Comparison of ENCODE assay signal across 1 cellular context in the genomic region with DNA sequence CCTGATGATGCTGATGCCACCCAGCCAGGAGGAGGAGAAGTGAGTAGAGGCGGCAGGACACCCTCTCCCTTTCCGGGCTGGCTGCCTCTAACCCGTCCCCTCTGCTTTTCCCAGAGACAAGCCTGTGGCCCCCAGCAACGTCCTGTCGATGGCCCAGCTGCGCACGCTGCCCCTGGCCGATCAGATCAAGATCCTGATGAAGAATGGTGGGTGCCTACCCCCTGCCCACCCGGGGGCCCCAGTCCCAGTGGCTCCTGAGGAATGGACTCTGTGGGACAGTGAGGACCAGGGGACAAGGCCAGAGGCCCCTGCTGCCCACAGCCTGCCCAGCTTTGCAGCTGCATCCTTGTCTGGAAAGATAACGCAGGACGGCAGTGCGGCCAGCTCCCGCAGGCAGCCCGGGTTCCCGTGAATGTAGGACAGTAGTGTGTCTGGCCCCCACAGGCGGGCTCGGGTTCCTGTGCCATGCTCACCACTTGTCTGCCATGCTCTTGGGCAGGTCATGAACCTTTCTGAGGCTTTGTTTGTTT.
TF ChIP-seq lines count a peak whose summit lies in the region.

No MANE protein-coding gene starts in this region.

TF ChIP-seq in HepG2, 621 proteins besides CTCF, POLR2A, EP300 and RAD21:
- TF ChIP-seq ZNF768 (CRISPR knock-in tag; IDR thresholded peaks at IDR 0.05) (peak; percentile 22; the same call in 1 of the 2 replicates), AGO2 (optimal IDR thresholded peaks at IDR 0.05; ENCODE audit: low read depth, low read length) (peak; percentile 85), RBFOX2 (IDR thresholded peaks at IDR 0.05; ENCODE audit: low read depth, low read length) (peak; percentile 30; the same call in 1 of the 2 replicates), ZBTB38 (CRISPR knock-in tag; IDR thresholded peaks at IDR 0.05) (0 out of 2 replicates have a peak, but pooled peaks have one; percentile 25), HNRNPL (IDR thresholded peaks at IDR 0.05; ENCODE audit: low read depth, low read length) (0 out of 2 replicates have a peak, but pooled peaks have one; percentile 54), HNF4A (CRISPR knock-in tag; IDR thresholded peaks at IDR 0.05) (no peak)
- TF ChIP-seq, protein P1, sequence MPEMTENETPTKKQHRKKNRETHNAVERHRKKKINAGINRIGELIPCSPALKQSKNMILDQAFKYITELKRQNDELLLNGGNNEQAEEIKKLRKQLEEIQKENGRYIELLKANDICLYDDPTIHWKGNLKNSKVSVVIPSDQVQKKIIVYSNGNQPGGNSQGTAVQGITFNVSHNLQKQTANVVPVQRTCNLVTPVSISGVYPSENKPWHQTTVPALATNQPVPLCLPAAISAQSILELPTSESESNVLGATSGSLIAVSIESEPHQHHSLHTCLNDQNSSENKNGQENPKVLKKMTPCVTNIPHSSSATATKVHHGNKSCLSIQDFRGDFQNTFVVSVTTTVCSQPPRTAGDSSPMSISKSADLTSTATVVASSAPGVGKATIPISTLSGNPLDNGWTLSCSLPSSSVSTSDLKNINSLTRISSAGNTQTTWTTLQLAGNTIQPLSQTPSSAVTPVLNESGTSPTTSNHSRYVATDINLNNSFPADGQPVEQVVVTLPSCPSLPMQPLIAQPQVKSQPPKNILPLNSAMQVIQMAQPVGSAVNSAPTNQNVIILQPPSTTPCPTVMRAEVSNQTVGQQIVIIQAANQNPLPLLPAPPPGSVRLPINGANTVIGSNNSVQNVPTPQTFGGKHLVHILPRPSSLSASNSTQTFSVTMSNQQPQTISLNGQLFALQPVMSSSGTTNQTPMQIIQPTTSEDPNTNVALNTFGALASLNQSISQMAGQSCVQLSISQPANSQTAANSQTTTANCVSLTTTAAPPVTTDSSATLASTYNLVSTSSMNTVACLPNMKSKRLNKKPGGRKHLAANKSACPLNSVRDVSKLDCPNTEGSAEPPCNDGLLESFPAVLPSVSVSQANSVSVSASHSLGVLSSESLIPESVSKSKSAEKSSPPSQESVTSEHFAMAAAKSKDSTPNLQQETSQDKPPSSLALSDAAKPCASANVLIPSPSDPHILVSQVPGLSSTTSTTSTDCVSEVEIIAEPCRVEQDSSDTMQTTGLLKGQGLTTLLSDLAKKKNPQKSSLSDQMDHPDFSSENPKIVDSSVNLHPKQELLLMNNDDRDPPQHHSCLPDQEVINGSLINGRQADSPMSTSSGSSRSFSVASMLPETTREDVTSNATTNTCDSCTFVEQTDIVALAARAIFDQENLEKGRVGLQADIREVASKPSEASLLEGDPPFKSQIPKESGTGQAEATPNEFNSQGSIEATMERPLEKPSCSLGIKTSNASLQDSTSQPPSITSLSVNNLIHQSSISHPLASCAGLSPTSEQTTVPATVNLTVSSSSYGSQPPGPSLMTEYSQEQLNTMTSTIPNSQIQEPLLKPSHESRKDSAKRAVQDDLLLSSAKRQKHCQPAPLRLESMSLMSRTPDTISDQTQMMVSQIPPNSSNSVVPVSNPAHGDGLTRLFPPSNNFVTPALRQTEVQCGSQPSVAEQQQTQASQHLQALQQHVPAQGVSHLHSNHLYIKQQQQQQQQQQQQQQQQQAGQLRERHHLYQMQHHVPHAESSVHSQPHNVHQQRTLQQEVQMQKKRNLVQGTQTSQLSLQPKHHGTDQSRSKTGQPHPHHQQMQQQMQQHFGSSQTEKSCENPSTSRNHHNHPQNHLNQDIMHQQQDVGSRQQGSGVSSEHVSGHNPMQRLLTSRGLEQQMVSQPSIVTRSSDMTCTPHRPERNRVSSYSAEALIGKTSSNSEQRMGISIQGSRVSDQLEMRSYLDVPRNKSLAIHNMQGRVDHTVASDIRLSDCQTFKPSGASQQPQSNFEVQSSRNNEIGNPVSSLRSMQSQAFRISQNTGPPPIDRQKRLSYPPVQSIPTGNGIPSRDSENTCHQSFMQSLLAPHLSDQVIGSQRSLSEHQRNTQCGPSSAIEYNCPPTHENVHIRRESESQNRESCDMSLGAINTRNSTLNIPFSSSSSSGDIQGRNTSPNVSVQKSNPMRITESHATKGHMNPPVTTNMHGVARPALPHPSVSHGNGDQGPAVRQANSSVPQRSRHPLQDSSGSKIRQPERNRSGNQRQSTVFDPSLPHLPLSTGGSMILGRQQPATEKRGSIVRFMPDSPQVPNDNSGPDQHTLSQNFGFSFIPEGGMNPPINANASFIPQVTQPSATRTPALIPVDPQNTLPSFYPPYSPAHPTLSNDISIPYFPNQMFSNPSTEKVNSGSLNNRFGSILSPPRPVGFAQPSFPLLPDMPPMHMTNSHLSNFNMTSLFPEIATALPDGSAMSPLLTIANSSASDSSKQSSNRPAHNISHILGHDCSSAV (CRISPR knock-in tag; IDR thresholded peaks at IDR 0.05; ENCODE audit: borderline replicate concordance), result no peak
- TF ChIP-seq, protein P2, sequence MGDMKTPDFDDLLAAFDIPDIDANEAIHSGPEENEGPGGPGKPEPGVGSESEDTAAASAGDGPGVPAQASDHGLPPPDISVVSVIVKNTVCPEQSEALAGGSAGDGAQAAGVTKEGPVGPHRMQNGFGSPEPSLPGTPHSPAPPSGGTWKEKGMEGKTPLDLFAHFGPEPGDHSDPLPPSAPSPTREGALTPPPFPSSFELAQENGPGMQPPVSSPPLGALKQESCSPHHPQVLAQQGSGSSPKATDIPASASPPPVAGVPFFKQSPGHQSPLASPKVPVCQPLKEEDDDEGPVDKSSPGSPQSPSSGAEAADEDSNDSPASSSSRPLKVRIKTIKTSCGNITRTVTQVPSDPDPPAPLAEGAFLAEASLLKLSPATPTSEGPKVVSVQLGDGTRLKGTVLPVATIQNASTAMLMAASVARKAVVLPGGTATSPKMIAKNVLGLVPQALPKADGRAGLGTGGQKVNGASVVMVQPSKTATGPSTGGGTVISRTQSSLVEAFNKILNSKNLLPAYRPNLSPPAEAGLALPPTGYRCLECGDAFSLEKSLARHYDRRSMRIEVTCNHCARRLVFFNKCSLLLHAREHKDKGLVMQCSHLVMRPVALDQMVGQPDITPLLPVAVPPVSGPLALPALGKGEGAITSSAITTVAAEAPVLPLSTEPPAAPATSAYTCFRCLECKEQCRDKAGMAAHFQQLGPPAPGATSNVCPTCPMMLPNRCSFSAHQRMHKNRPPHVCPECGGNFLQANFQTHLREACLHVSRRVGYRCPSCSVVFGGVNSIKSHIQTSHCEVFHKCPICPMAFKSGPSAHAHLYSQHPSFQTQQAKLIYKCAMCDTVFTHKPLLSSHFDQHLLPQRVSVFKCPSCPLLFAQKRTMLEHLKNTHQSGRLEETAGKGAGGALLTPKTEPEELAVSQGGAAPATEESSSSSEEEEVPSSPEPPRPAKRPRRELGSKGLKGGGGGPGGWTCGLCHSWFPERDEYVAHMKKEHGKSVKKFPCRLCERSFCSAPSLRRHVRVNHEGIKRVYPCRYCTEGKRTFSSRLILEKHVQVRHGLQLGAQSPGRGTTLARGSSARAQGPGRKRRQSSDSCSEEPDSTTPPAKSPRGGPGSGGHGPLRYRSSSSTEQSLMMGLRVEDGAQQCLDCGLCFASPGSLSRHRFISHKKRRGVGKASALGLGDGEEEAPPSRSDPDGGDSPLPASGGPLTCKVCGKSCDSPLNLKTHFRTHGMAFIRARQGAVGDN (CRISPR knock-in tag; IDR thresholded peaks at IDR 0.05), result peak; percentile 51; the same call in 1 of the 2 replicates
